Comparison of ENCODE assay signal across 11 cellular contexts in genomic region chr6:3884007-3884745, GRCh38. TPM values are rescaled to one million over a fixed set of nuclear protein-coding genes. Genes with fewer than 3 reads are reported as not detected.
DNase-seq lines count a peak whose midpoint lies in the region; ATAC-seq and TF ChIP-seq lines count a peak whose summit lies in the region.
"Had no signal": no experiment of that assay in that cellular context is flagged by ENCODE, and none has a peak within 500 bp of the region (broad histone marks: within the 10 kb centered on the region; RNA-seq: fewer than 3 reads in every experiment).

No MANE protein-coding gene starts in this region.

- no peak for TF ChIP-seq POLR2A in gastrocnemius medialis (IDR thresholded peaks at IDR 0.05)

- H3K4me3 Mint-ChIP-seq in GM23338, result no peak overlapping the region
- H3K4me3 Mint-ChIP-seq: activated T-helper 17 cell treated with anti-CD3 and anti-CD28 coated beads, Interleukin-2, amount 50 U/mL, for 72 hours had no signal

- H3K79me2 ChIP-seq in GM23338 (replicated peaks; ENCODE audit: insufficient read depth), result no peaks in the 10 kb centered on the region

- H3K4me1 ChIP-seq in GM23338 (ENCODE audit: insufficient read depth) (peaks cover 5% of the 10 kb centered on the region; the same call in 1 of the 2 replicates), SJCRH30 (peaks cover 14% of the 10 kb centered on the region), heart right ventricle (peaks cover 13 to 49% (median 29%) of the 10 kb centered on the region in 9 donors), gastrocnemius medialis (peaks cover 27 to 31% of the 10 kb centered on the region in 2 donors)

- DNase-seq in GM23338 (ENCODE audit: low spot score) (no peak), SJCRH30 (peak; percentile 50 to 63), heart right ventricle (no peak), gastrocnemius medialis (no peak)
- no peak for DNase-seq in stimulated activated CD4-positive, alpha-beta T cell treated with anti-CD3 and anti-CD28 coated beads, Interleukin-2, amount 100 ng/mL, for 48 hours
- DNase-seq: GOT3 had no signal

- no peaks in the 10 kb centered on the region for H3K9me2 ChIP-seq in GM23338 (ENCODE audit: insufficient read depth)

- H3K36me3 Mint-ChIP-seq in GM23338 (ENCODE audit: low read depth), result peaks cover 15% of the 10 kb centered on the region; the same call in 2 of the 3 replicates

- H3K4me3 ChIP-seq in GM23338 (no peak overlapping the region), SJCRH30 (no peak overlapping the region), heart right ventricle (no peak overlapping the region), gastrocnemius medialis (no peak overlapping the region)
- H3K4me3 ChIP-seq: gastroesophageal sphincter had no signal

- H3K9me3 ChIP-seq in SJCRH30 (replicated peaks), result no peaks in the 10 kb centered on the region
- H3K9me3 ChIP-seq in heart right ventricle, result no peaks in the 10 kb centered on the region
- no peaks in the 10 kb centered on the region for H3K9me3 ChIP-seq in gastrocnemius medialis
- H3K9me3 ChIP-seq: gastroesophageal sphincter had no signal

- no peak for ATAC-seq in GM23338
- peak; percentile 33 to 77 (median 52) for ATAC-seq in heart right ventricle
- no peak for ATAC-seq in gastrocnemius medialis
- ATAC-seq in HG02981 (IDR thresholded peaks at IDR 0.05; ENCODE audit: unreplicated experiment), result no peak
- no peak for ATAC-seq in GM18870 (IDR thresholded peaks at IDR 0.05; ENCODE audit: unreplicated experiment)
- no peak for ATAC-seq in HG03039 (IDR thresholded peaks at IDR 0.05; ENCODE audit: unreplicated experiment)
- ATAC-seq: activated T-helper 17 cell treated with anti-CD3 and anti-CD28 coated beads, Interleukin-2, amount 50 U/mL, for 72 hours; gastroesophageal sphincter had no signal

- TF ChIP-seq CTCF in GM23338 (conservative IDR thresholded peaks at IDR 0.05; ENCODE audit: low read depth in 2 of 2) (no peak), heart right ventricle (IDR thresholded peaks at IDR 0.05) (no peak), gastrocnemius medialis (IDR thresholded peaks at IDR 0.05 in 4 of 5, conservative IDR thresholded peaks at IDR 0.05 in 1 of 5) (no peak)

- intact Hi-C loops in heart right ventricle (cut with DNase I) (loop anchor here in 4 of 10 donors (2.0 to 10.0 kb wide), 5 partner anchors 49 to 609 kb away; no protein-coding TSS in a partner anchor), gastrocnemius medialis (cut with DNase I; ENCODE audit: low total_unique reads) (loop anchor here (2.0 kb wide), 1 partner anchor 33 kb away; no protein-coding TSS in a partner anchor)

- in situ Hi-C loops in gastrocnemius medialis (cut with MboI; ENCODE audit: low sequenced_read_pairs in 4 of 4), result loop anchor here in 1 of 4 donors (10.0 kb wide), 1 partner anchor 51 kb away; no protein-coding TSS in a partner anchor

- H3K4me2 ChIP-seq in GM23338, result no peak overlapping the region

- peaks cover 15% of the 10 kb centered on the region for H3K9me3 Mint-ChIP-seq in GM23338
- H3K9me3 Mint-ChIP-seq: activated T-helper 17 cell treated with anti-CD3 and anti-CD28 coated beads, Interleukin-2, amount 50 U/mL, for 72 hours had no signal

- peaks cover 15% of the 10 kb centered on the region for H3K4me1 Mint-ChIP-seq in GM23338
- H3K4me1 Mint-ChIP-seq: activated T-helper 17 cell treated with anti-CD3 and anti-CD28 coated beads, Interleukin-2, amount 50 U/mL, for 72 hours had no signal

- 43 to 55% methylated on average over 6 of the region's 6 CpGs for WGBS in heart right ventricle, 2 donors

- H3K36me3 ChIP-seq in GM23338 (ENCODE audit: insufficient read depth), result no peaks in the 10 kb centered on the region
- no peaks in the 10 kb centered on the region for H3K36me3 ChIP-seq in SJCRH30
- H3K36me3 ChIP-seq in heart right ventricle, result no peaks in the 10 kb centered on the region
- no peaks in the 10 kb centered on the region for H3K36me3 ChIP-seq in gastrocnemius medialis
- H3K36me3 ChIP-seq: gastroesophageal sphincter had no signal

- H4K20me1 ChIP-seq in GM23338 (replicated peaks; ENCODE audit: insufficient read depth), result no peaks in the 10 kb centered on the region

- H2AFZ ChIP-seq in GM23338, result peak overlapping the region; percentile 45; the same call in 1 of the 2 replicates

- no peak overlapping the region for H3K27ac ChIP-seq in GM23338 (ENCODE audit: low read depth)
- H3K27ac ChIP-seq in SJCRH30, result 0 out of 2 replicates have a peak overlapping the region, but pooled peaks have one; percentile 22
- H3K27ac ChIP-seq in heart right ventricle, result peak overlapping the region in 9 of 10 donors; percentile 2 to 75 (median 58)
- H3K27ac ChIP-seq in gastrocnemius medialis, result peak overlapping the region; percentile 19 to 45 (median 38)

- peaks cover 6% of the 10 kb centered on the region for H3K27me3 Mint-ChIP-seq in GM23338 (ENCODE audit: insufficient read depth, low read depth, poor library complexity)
- H3K27me3 Mint-ChIP-seq: activated T-helper 17 cell treated with anti-CD3 and anti-CD28 coated beads, Interleukin-2, amount 50 U/mL, for 72 hours had no signal

- no peaks in the 10 kb centered on the region for H3F3A ChIP-seq in GM23338 (replicated peaks; ENCODE audit: low read depth)

- H3K27me3 ChIP-seq in GM23338 (ENCODE audit: insufficient read depth), result no peaks in the 10 kb centered on the region
- no peaks in the 10 kb centered on the region for H3K27me3 ChIP-seq in SJCRH30
- H3K27me3 ChIP-seq in heart right ventricle, result no peaks in the 10 kb centered on the region
- no peaks in the 10 kb centered on the region for H3K27me3 ChIP-seq in gastrocnemius medialis
- H3K27me3 ChIP-seq: gastroesophageal sphincter had no signal

- no peak overlapping the region for H3K27ac Mint-ChIP-seq in GM23338
- H3K27ac Mint-ChIP-seq: activated T-helper 17 cell treated with anti-CD3 and anti-CD28 coated beads, Interleukin-2, amount 50 U/mL, for 72 hours had no signal

TF ChIP-seq in GM23338, 12 proteins besides CTCF, POLR2A, EP300 and RAD21:
- no peak for TF ChIP-seq ZNF114 (CRISPR knock-in tag; IDR thresholded peaks at IDR 0.05)
- TF ChIP-seq ZNF331 (CRISPR knock-in tag; IDR thresholded peaks at IDR 0.05; ENCODE audit: low read depth), result no peak
- no peak for TF ChIP-seq ZNF462 (CRISPR knock-in tag; IDR thresholded peaks at IDR 0.05)

RNA-seq across cellular contexts. Expression of gene FAM50B, which starts 35.0 kb away (rescaled TPM):
- total RNA-seq in GM23338 (2014; rRNA removed; shearing (Covaris generic)), result 4.3 and 4.4 TPM in 2 replicates
- polyA plus RNA-seq in GM23338 (2016; fragmentation: Nextera tagmentation; extraction: Ambion mirVana), result 3.3 and 4.8 TPM in 2 replicates
- total RNA-seq in SJCRH30 (2014; rRNA removed; shearing (Covaris generic)), result 1.1 and 1.4 TPM in 2 replicates
- total RNA-seq in heart right ventricle, result 10 to 100 TPM; 13.2 to 31.3 (median 22.4) TPM
- polyA plus RNA-seq in heart right ventricle, result 10 to 100 TPM in 1 of 2 donors, 1 to 10 TPM in 1; 5.9 to 25.3 TPM
- total RNA-seq in gastrocnemius medialis, result 10 to 100 TPM in 3 of 4 donors, 1 to 10 TPM in 1; 4.4 to 19.6 (median 15.3) TPM

Comparison
In these comparisons a context has a peak if more than half of its experiments do, and no peak if none do; other contexts are left out.
1. ATAC-seq: peak in heart right ventricle (8 of 8); none in GM23338 (single experiment), gastrocnemius medialis (0 of 2), HG02981 (single experiment), GM18870 (single experiment) and HG03039 (single experiment).
2. DNase-seq: peak in SJCRH30 (2 of 2); none in GM23338 (single experiment), heart right ventricle (0 of 2), gastrocnemius medialis (0 of 2) and stimulated activated CD4-positive, alpha-beta T cell treated with anti-CD3 and anti-CD28 coated beads, Interleukin-2, amount 100 ng/mL, for 48 hours (0 of 2).